ENCODE assay signal across 27 cellular contexts in genomic region chr5:96533371-96533770, GRCh38.
"Had no signal": no experiment of that assay in that cellular context is flagged by ENCODE, and none has a peak within 500 bp of the region (broad histone marks: within the 10 kb centered on the region; RNA-seq: fewer than 3 reads in every experiment).

No MANE protein-coding gene starts in this region.

- ATAC-seq: stimulated activated effector memory CD8-positive, alpha-beta T cell treated with anti-CD3 and anti-CD28 coated beads, Interleukin-12 subunit alpha, Interleukin-12 subunit beta, amount 100 ng/mL, for 72 hours; stimulated activated memory B cell treated with anti-CD40 and anti-IgM and Interleukin-4, amounts not matched to agents 10 μg/mL and 1 μg/mL and 100 μg/mL, for 72 hours; stimulated activated naive B cell treated with anti-CD40 and anti-IgM and Interleukin-4, amounts not matched to agents 10 μg/mL and 1 μg/mL and 100 μg/mL, for 72 hours; stimulated activated naive CD8-positive, alpha-beta T cell treated with anti-CD3 and anti-CD28 coated beads, Interleukin-15, amount 100 ng/mL, for 72 hours; stimulated activated naive CD8-positive, alpha-beta T cell treated with anti-CD3 and anti-CD28 coated beads, Interleukin-15, Interleukin-2, amounts not matched to agents 100 U/mL and 50 U/mL, for 24 hours; upper lobe of right lung had no signal

- H3K36me3 ChIP-seq: stomach, suprapubic skin, thoracic aorta, thyroid gland, tibial artery, tibial nerve, transverse colon, upper lobe of left lung, upper lobe of right lung, uterus, vagina had no signal

- H3K4me1 ChIP-seq: stomach, suprapubic skin, thyroid gland, tibial artery, tibial nerve, transverse colon, upper lobe of left lung, upper lobe of right lung, uterus, vagina had no signal

- FAIRE-seq: urothelium cell line had no signal

- H3K9me3 ChIP-seq: stomach, suprapubic skin, testis, thoracic aorta, thyroid gland, tibial artery, tibial nerve, transverse colon, upper lobe of left lung, upper lobe of right lung, uterus, vagina had no signal

- H3K27ac ChIP-seq: stomach, suprapubic skin, testis, thoracic aorta, thyroid gland, tibial artery, tibial nerve, transverse colon, upper lobe of left lung, upper lobe of right lung, uterus, vagina had no signal

- DNase-seq: stimulated activated CD4-positive, alpha-beta T cell treated with anti-CD3 and anti-CD28 coated beads, Interleukin-2, amount 100 ng/mL, for 48 hours; stimulated activated CD4-positive, alpha-beta T cell treated with anti-CD3 and anti-CD28 coated beads, Interleukin-4, amount 100 ng/mL, for 1 hour; stimulated activated CD4-positive, alpha-beta T cell treated with anti-CD3 and anti-CD28 coated beads, Interleukin-4, amount 100 ng/mL, for 24 hours; stimulated activated CD4-positive, alpha-beta T cell treated with anti-CD3 and anti-CD28 coated beads, Interleukin-4, amount 100 ng/mL, for 4 hours; stimulated activated CD8-positive, alpha-beta memory T cell treated with anti-CD3 and anti-CD28 coated beads, Interleukin-4, amount 100 ng/mL, for 48 hours; stimulated activated naive B cell treated with anti-CD40 and anti-IgM and Interleukin-4, amounts not matched to agents 10 μg/mL and 1 μg/mL and 100 μg/mL, for 72 hours; stimulated activated naive CD4-positive, alpha-beta T cell; stimulated activated naive CD4-positive, alpha-beta T cell treated with Interleukin-2 at 50 U/mL for 16 hours; stimulated activated naive CD8-positive, alpha-beta T cell treated with anti-CD3 and anti-CD28 coated beads, Interleukin-15, amount 100 ng/mL, for 72 hours; stimulated activated naive CD8-positive, alpha-beta T cell treated with anti-CD3 and anti-CD28 coated beads, Interleukin-15, Interleukin-2, amounts not matched to agents 100 U/mL and 50 U/mL, for 24 hours; stomach; substantia nigra; testis; thyroid gland; tibial artery; transverse colon; trophoblast cell; upper lobe of left lung; upper lobe of right lung; uterus had no signal

- H3K27me3 ChIP-seq: stomach, suprapubic skin, testis, thyroid gland, tibial artery, tibial nerve, transverse colon, upper lobe of left lung, upper lobe of right lung, uterus, vagina had no signal

- H3K4me3 ChIP-seq: stomach, suprapubic skin, testis, thoracic aorta, thyroid gland, tibial artery, tibial nerve, transverse colon, upper lobe of left lung, upper lobe of right lung, uterus, vagina had no signal
